In the genomic region with DNA sequence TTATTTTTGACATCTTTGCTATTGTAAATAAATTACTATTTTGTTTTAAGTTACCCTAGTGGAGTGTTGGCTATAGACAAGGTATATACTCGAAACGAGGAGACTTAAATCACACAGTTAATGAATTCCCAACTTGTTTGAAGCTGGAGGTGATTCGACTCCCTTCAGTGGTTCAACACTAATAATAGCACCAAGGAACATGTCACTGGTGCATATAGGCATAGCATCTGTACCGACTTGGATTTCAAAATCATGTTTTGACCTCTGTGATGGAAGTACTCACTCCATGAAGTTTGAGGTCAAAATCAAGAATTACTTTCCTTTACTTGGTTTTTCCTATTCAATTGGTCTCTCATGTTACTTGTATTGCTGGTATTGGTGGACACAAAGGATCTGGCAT, we compare ENCODE assay signal across 1 cellular context.
TF ChIP-seq lines count a peak whose summit lies in the region.

No MANE protein-coding gene starts in this region.

TF ChIP-seq in K562, 482 proteins besides CTCF, POLR2A, EP300 and RAD21 (continued from another document):
- TF ChIP-seq, protein P1, sequence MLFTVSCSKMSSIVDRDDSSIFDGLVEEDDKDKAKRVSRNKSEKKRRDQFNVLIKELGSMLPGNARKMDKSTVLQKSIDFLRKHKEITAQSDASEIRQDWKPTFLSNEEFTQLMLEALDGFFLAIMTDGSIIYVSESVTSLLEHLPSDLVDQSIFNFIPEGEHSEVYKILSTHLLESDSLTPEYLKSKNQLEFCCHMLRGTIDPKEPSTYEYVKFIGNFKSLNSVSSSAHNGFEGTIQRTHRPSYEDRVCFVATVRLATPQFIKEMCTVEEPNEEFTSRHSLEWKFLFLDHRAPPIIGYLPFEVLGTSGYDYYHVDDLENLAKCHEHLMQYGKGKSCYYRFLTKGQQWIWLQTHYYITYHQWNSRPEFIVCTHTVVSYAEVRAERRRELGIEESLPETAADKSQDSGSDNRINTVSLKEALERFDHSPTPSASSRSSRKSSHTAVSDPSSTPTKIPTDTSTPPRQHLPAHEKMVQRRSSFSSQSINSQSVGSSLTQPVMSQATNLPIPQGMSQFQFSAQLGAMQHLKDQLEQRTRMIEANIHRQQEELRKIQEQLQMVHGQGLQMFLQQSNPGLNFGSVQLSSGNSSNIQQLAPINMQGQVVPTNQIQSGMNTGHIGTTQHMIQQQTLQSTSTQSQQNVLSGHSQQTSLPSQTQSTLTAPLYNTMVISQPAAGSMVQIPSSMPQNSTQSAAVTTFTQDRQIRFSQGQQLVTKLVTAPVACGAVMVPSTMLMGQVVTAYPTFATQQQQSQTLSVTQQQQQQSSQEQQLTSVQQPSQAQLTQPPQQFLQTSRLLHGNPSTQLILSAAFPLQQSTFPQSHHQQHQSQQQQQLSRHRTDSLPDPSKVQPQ (CRISPR knock-in tag; IDR thresholded peaks at IDR 0.05; ENCODE audit: borderline replicate concordance): no peak
- TF ChIP-seq GTF2F1 (IDR thresholded peaks at IDR 0.05; ENCODE audit: low read depth, low read length) (no peak), OTX1 (CRISPR knock-in tag; IDR thresholded peaks at IDR 0.05) (no peak), NFATC3 (IDR thresholded peaks at IDR 0.05) (no peak), TEAD1 (CRISPR knock-in tag; IDR thresholded peaks at IDR 0.05) (no peak), GABPA (tag; conservative IDR thresholded peaks at IDR 0.05; ENCODE audit: low read depth) (no peak)
- TF ChIP-seq, protein P2, sequence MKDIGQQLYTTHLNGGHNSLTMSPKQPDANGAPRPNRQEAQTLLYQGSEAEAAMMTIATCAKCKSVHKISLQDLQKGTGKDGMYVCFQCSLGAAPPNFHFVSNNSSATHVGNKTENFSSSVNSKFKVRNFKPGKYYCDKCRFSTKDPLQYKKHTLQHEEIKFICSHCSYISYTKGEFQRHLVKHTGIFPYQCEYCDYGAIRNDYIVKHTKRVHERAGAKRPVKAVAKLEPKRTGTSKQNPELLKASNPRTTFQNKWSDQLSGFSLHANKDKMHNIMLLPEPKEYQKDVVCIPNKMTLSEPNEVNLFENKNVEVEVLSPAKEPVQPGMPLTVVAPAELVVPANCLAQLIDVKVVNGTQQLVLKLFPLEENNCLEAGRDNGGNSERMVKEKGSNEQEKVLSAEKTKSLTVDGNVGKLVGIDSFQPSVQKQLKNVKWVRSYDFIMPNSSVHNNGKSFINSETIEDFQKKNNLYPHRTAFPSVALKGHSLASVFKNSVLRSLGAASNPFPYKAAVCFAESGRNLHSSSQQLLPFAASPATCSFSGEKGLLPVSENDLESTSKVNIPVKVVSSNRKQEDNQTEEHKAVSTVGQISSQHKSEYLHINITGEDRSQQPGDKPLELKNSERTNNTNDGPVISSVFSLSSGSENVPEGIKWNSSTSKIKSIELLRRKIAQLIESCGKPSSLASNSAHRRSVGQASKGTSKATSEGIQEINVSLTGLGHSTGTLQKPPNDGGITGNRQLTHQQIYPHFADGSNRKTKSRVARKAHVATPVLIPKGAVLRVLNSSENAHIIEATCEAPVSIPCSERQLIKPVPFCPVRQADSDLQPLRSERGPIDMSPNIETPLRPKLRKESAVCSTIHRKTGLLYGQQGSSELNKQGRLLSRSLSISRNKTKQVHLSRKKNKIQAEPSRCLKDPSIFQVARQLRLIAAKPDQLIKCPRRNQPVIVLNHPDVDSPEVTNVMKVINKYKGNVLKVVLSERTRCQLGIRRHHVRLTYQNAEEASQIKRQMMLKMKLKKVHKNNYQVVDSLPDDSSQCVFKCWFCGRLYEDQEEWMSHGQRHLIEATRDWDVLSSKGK (CRISPR knock-in tag; IDR thresholded peaks at IDR 0.05): no peak
